ENCODE assay signal across 8 cellular contexts in the genomic region with DNA sequence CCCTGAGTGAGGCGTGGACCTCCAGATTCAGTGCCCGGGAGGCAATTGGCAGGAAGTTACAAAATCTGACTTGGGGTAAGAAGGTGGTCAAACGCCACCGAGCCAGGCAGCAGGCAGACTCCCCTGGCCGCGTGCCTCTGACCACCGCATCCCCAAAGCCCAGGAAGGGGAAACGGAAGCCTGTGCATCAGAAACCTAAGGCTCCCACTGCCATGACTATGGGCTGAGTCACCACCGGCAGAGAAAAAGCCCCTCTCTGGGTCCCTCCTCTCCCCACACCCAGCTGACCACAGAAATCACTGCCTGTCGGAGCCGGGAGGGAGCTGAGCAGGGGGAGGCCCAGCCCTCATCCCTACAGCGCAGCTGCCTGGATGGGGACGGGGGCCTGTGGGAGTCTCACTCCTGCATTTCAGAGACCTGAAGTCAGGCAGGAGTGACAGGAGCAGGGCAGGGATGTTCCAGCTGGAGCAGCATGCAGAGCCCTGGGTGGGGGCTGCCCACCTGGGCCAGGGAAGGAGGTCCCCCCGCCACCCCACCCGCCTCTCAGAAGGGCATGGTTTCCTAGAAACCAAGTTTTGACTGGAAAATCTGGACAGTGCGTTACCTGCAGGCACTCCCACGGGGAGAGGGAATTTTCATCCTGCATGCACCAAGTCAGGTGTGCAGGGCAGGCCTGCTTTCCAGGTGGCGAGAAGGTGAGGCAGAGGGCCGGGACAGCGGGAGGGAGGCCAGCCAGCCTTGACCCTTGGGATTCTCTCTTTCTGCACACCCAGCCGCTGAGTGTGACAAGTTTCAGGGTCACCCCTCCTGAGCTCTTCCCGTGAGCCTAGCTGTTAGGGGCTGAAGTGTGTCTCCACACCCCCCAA.
DNase-seq lines count a peak whose midpoint lies in the region; ATAC-seq lines count a peak whose summit lies in the region.

No MANE protein-coding gene starts in this region.

- no peaks in the 10 kb centered on the region for H3K4me1 Mint-ChIP-seq in activated T-helper 1 cell treated with anti-CD3 and anti-CD28 coated beads, Interleukin-12 subunit alpha, Interleukin-12 subunit beta, Interleukin-2, Interleukin-4 antibody, amounts not matched to agents 30 ng/mL and 10 ng/mL and 1 ng/mL, durations not matched to agents 14 hours and 24 hours and 36 hours (ENCODE audit: low read depth)

- intact Hi-C loops in activated T-helper 1 cell treated with anti-CD3 and anti-CD28 coated beads, Interleukin-12 subunit alpha, Interleukin-12 subunit beta, Interleukin-2, Interleukin-4 antibody, amounts not matched to agents 30 ng/mL and 10 ng/mL and 1 ng/mL, durations not matched to agents 14 hours and 24 hours and 36 hours (cut with micrococcal nuclease) = no loop called here
- intact Hi-C loops in left ventricle myocardium superior (cut with micrococcal nuclease) = no loop called here

- no peaks in the 10 kb centered on the region for H3K27me3 Mint-ChIP-seq in activated T-helper 1 cell treated with anti-CD3 and anti-CD28 coated beads, Interleukin-12 subunit alpha, Interleukin-12 subunit beta, Interleukin-2, Interleukin-4 antibody, amounts not matched to agents 30 ng/mL and 10 ng/mL and 1 ng/mL, durations not matched to agents 14 hours and 24 hours and 36 hours (ENCODE audit: insufficient read depth)

- no peak overlapping the region for H3K4me3 Mint-ChIP-seq in activated T-helper 1 cell treated with anti-CD3 and anti-CD28 coated beads, Interleukin-12 subunit alpha, Interleukin-12 subunit beta, Interleukin-2, Interleukin-4 antibody, amounts not matched to agents 30 ng/mL and 10 ng/mL and 1 ng/mL, durations not matched to agents 14 hours and 24 hours and 36 hours

- peaks cover 24% of the 10 kb centered on the region for H3K36me3 Mint-ChIP-seq in activated T-helper 1 cell treated with anti-CD3 and anti-CD28 coated beads, Interleukin-12 subunit alpha, Interleukin-12 subunit beta, Interleukin-2, Interleukin-4 antibody, amounts not matched to agents 30 ng/mL and 10 ng/mL and 1 ng/mL, durations not matched to agents 14 hours and 24 hours and 36 hours (ENCODE audit: low read depth)

- H3K27ac Mint-ChIP-seq in activated T-helper 1 cell treated with anti-CD3 and anti-CD28 coated beads, Interleukin-12 subunit alpha, Interleukin-12 subunit beta, Interleukin-2, Interleukin-4 antibody, amounts not matched to agents 30 ng/mL and 10 ng/mL and 1 ng/mL, durations not matched to agents 14 hours and 24 hours and 36 hours = peak overlapping the region; percentile 61

- DNase-seq in AG08396 (ENCODE audit: low spot score) = peak; percentile 93
- peak; percentile 100 for DNase-seq in HT1080 (ENCODE audit: low read depth)
- DNase-seq in activated T-helper 1 cell treated with anti-CD3 and anti-CD28 coated beads, Interleukin-12 subunit alpha, Interleukin-12 subunit beta, Interleukin-2, Interleukin-4 antibody, amounts not matched to agents 30 ng/mL and 10 ng/mL and 1 ng/mL, durations not matched to agents 14 hours and 24 hours and 36 hours (ENCODE audit: low spot score) = peak; percentile 16
- no peak for DNase-seq in left ventricle myocardium superior
- DNase-seq in stimulated activated CD8-positive, alpha-beta memory T cell treated with anti-CD3 and anti-CD28 coated beads, Interleukin-12 subunit alpha, Interleukin-12 subunit beta, amount 100 ng/mL, for 1 hour (ENCODE audit: low read depth) = peak; percentile 6
- no peak for DNase-seq in NCI-H446 (lab: John Stamatoyannopoulos, UW)
- no peak for DNase-seq in globus pallidus (ENCODE audit: low spot score)

- ATAC-seq in left ventricle myocardium superior (peak; percentile 7), HG03457 (IDR thresholded peaks at IDR 0.05; ENCODE audit: unreplicated experiment) (no peak)

- peaks cover 5% of the 10 kb centered on the region for H3K9me3 Mint-ChIP-seq in activated T-helper 1 cell treated with anti-CD3 and anti-CD28 coated beads, Interleukin-12 subunit alpha, Interleukin-12 subunit beta, Interleukin-2, Interleukin-4 antibody, amounts not matched to agents 30 ng/mL and 10 ng/mL and 1 ng/mL, durations not matched to agents 14 hours and 24 hours and 36 hours

Comparison
In these comparisons a context has a peak if more than half of its experiments do, and no peak if none do; other contexts are left out.
1. DNase-seq: peak in AG08396 (single experiment), HT1080 (single experiment), activated T-helper 1 cell treated with anti-CD3 and anti-CD28 coated beads, Interleukin-12 subunit alpha, Interleukin-12 subunit beta, Interleukin-2, Interleukin-4 antibody, amounts not matched to agents 30 ng/mL and 10 ng/mL and 1 ng/mL, durations not matched to agents 14 hours and 24 hours and 36 hours (single experiment) and stimulated activated CD8-positive, alpha-beta memory T cell treated with anti-CD3 and anti-CD28 coated beads, Interleukin-12 subunit alpha, Interleukin-12 subunit beta, amount 100 ng/mL, for 1 hour (single experiment); none in left ventricle myocardium superior (single experiment), NCI-H446 (0 of 2) and globus pallidus (single experiment).